Comparison of ENCODE assay signal across 1 cellular context in genomic region chr6:110951986-110952794, GRCh38.
TF ChIP-seq lines count a peak whose summit lies in the region.

No MANE protein-coding gene starts in this region.

TF ChIP-seq in HepG2, 621 proteins besides CTCF, POLR2A, EP300 and RAD21 (continued from another document and continues in another):
- TF ChIP-seq HMGXB4 (CRISPR knock-in tag; IDR thresholded peaks at IDR 0.05; ENCODE audit: borderline replicate concordance in 1 of 2, low read depth in 1 of 2) (no peak), RXRB (CRISPR knock-in tag; IDR thresholded peaks at IDR 0.05; ENCODE audit: borderline replicate concordance) (peak; percentile 84), NFYC (CRISPR knock-in tag; IDR thresholded peaks at IDR 0.05) (peak; percentile 52; the same call in 1 of the 2 replicates), ZNF121 (CRISPR knock-in tag; IDR thresholded peaks at IDR 0.05) (no peak), ZNF572 (CRISPR knock-in tag; IDR thresholded peaks at IDR 0.05) (no peak), SPEN (CRISPR knock-in tag; IDR thresholded peaks at IDR 0.05; ENCODE audit: low read depth) (no peak), NR2C2 (CRISPR knock-in tag; IDR thresholded peaks at IDR 0.05; ENCODE audit: borderline replicate concordance) (no peak), TBX2 (CRISPR knock-in tag; IDR thresholded peaks at IDR 0.05; ENCODE audit: borderline replicate concordance) (peak; percentile 78; the same call in 1 of the 2 replicates), HHEX (CRISPR knock-in tag; IDR thresholded peaks at IDR 0.05) (no peak), TEF (CRISPR knock-in tag; IDR thresholded peaks at IDR 0.05) (0 out of 2 replicates have a peak, but pooled peaks have one; percentile 24), MED13 (CRISPR knock-in tag; IDR thresholded peaks at IDR 0.05) (no peak), NFYB (CRISPR knock-in tag; IDR thresholded peaks at IDR 0.05) (peak; percentile 35), MLLT10 (CRISPR knock-in tag; IDR thresholded peaks at IDR 0.05) (no peak), ZNF563 (CRISPR knock-in tag; IDR thresholded peaks at IDR 0.05) (no peak), ZNF430 (CRISPR knock-in tag; IDR thresholded peaks at IDR 0.05) (no peak), KLF6 (CRISPR knock-in tag; IDR thresholded peaks at IDR 0.05) (0 out of 2 replicates have a peak, but pooled peaks have one; percentile 22), ZBTB25 (CRISPR knock-in tag; IDR thresholded peaks at IDR 0.05) (no peak), KLF9 (CRISPR knock-in tag; IDR thresholded peaks at IDR 0.05; ENCODE audit: low read depth) (no peak), ZNF235 (CRISPR knock-in tag; IDR thresholded peaks at IDR 0.05; ENCODE audit: borderline replicate concordance) (no peak), POGK (CRISPR knock-in tag; conservative IDR thresholded peaks at IDR 0.05) (no peak), E2F2 (CRISPR knock-in tag; IDR thresholded peaks at IDR 0.05; ENCODE audit: borderline replicate concordance) (no peak), SCMH1 (CRISPR knock-in tag; IDR thresholded peaks at IDR 0.05; ENCODE audit: borderline replicate concordance) (no peak), TFDP1 (CRISPR knock-in tag; IDR thresholded peaks at IDR 0.05; ENCODE audit: borderline replicate concordance) (no peak), ZFP62 (CRISPR knock-in tag; IDR thresholded peaks at IDR 0.05) (no peak), ZNF530 (CRISPR knock-in tag; IDR thresholded peaks at IDR 0.05; ENCODE audit: low read depth) (no peak), NFE2 (CRISPR knock-in tag; IDR thresholded peaks at IDR 0.05) (no peak), XBP1 (CRISPR knock-in tag; IDR thresholded peaks at IDR 0.05) (no peak), CENPT (CRISPR knock-in tag; IDR thresholded peaks at IDR 0.05; ENCODE audit: low read depth) (no peak), CERS6 (CRISPR knock-in tag; IDR thresholded peaks at IDR 0.05) (no peak), ZNF792 (CRISPR knock-in tag; IDR thresholded peaks at IDR 0.05) (peak; percentile 74; the same call in 1 of the 2 replicates), MTF1 (CRISPR knock-in tag; IDR thresholded peaks at IDR 0.05) (no peak), SMYD3 (CRISPR knock-in tag; IDR thresholded peaks at IDR 0.05) (no peak), PRDM10 (CRISPR knock-in tag; IDR thresholded peaks at IDR 0.05; ENCODE audit: low read depth) (no peak), ZNF124 (CRISPR knock-in tag; IDR thresholded peaks at IDR 0.05) (0 out of 2 replicates have a peak, but pooled peaks have one; percentile 52), ELF1 (CRISPR knock-in tag; IDR thresholded peaks at IDR 0.05) (no peak), NFAT5 (CRISPR knock-in tag; IDR thresholded peaks at IDR 0.05) (no peak), RFXAP (CRISPR knock-in tag; IDR thresholded peaks at IDR 0.05; ENCODE audit: borderline replicate concordance) (peak; percentile 78), HNF4G (IDR thresholded peaks at IDR 0.05; ENCODE audit: borderline replicate concordance, low read depth, low read length) (no peak), HNF4G (CRISPR knock-in tag; IDR thresholded peaks at IDR 0.05; ENCODE audit: borderline replicate concordance, low read depth) (no peak), ZNF232 (CRISPR knock-in tag; IDR thresholded peaks at IDR 0.05; ENCODE audit: borderline replicate concordance) (no peak), NFKBIZ (CRISPR knock-in tag; IDR thresholded peaks at IDR 0.05) (no peak), GABPA (IDR thresholded peaks at IDR 0.05; ENCODE audit: low read depth, low read length) (no peak), GABPA (CRISPR knock-in tag; IDR thresholded peaks at IDR 0.05; ENCODE audit: low read depth) (peak; percentile 39; the same call in 1 of the 2 replicates), GRHL1 (CRISPR knock-in tag; conservative IDR thresholded peaks at IDR 0.05) (no peak), MXI1 (IDR thresholded peaks at IDR 0.05; ENCODE audit: borderline replicate concordance, low read depth, low read length) (peak; percentile 64; the same call in 1 of the 3 replicates), HDAC1 (CRISPR knock-in tag; IDR thresholded peaks at IDR 0.05) (peak; percentile 62)
